In genomic region chr6:27146706-27147507, GRCh38 we compare ENCODE assay signal across 1 cellular context.
A peak's percentile ranks its signal among the peaks of the same experiment; 100 is the strongest.
TF ChIP-seq lines count a peak whose summit lies in the region.

No MANE protein-coding gene starts in this region.

TF ChIP-seq in GM12878, 131 proteins besides CTCF, POLR2A, EP300 and RAD21 (continued from another document and continues in another):
- no peak for TF ChIP-seq STAT1 (conservative IDR thresholded peaks at IDR 0.05)
- peak; percentile 63 for TF ChIP-seq PBX3 (IDR thresholded peaks at IDR 0.05; ENCODE audit: insufficient replicate concordance, low read depth, low read length)
- TF ChIP-seq SREBF1 (IDR thresholded peaks at IDR 0.05; ENCODE audit: low read length) = no peak
- peak; percentile 98 for TF ChIP-seq NFXL1 (IDR thresholded peaks at IDR 0.05; ENCODE audit: borderline replicate concordance)
- peak; percentile 50; the same call in 1 of the 2 replicates for TF ChIP-seq SPI1 (IDR thresholded peaks at IDR 0.05; ENCODE audit: borderline replicate concordance, insufficient read depth, low read depth, low read length)
- TF ChIP-seq E2F4 (IDR thresholded peaks at IDR 0.05; ENCODE audit: low read depth, low read length) = peak; percentile 92
- no peak for TF ChIP-seq KDM1A (IDR thresholded peaks at IDR 0.05; ENCODE audit: borderline replicate concordance)
- TF ChIP-seq HDGF (IDR thresholded peaks at IDR 0.05) = peak; percentile 77; the same call in 1 of the 2 replicates
- TF ChIP-seq USF1 (IDR thresholded peaks at IDR 0.05; ENCODE audit: borderline replicate concordance, extremely low read length, insufficient read depth, low read depth, low read length) = no peak
- TF ChIP-seq PRDM15 (CRISPR knock-in tag; IDR thresholded peaks at IDR 0.05) = no peak; the same call in 1 of the 2 replicates
- TF ChIP-seq CUX1 (IDR thresholded peaks at IDR 0.05; ENCODE audit: insufficient replicate concordance, low read depth, low read length) = no peak
- peak; percentile 74 for TF ChIP-seq TAF1 (IDR thresholded peaks at IDR 0.05; ENCODE audit: borderline replicate concordance, low read depth, low read length)
- TF ChIP-seq E4F1 (IDR thresholded peaks at IDR 0.05; ENCODE audit: borderline replicate concordance, partially characterized antibody) = no peak
- peak; percentile 40; the same call in 1 of the 2 replicates for TF ChIP-seq RUNX3 (IDR thresholded peaks at IDR 0.05; ENCODE audit: low read length)
- TF ChIP-seq SRF (IDR thresholded peaks at IDR 0.05; ENCODE audit: low read depth in 2 of 2, low read length in 2 of 2) = peak; percentile 78 to 89
- TF ChIP-seq MYC (IDR thresholded peaks at IDR 0.05; ENCODE audit: insufficient read depth, insufficient read length, insufficient replicate concordance, low read length, severe bottlenecking) = no peak
- peak; percentile 98 for TF ChIP-seq PML (IDR thresholded peaks at IDR 0.05; ENCODE audit: low read length)
- peak; percentile 21; the same call in 1 of the 2 replicates for TF ChIP-seq ZNF207 (IDR thresholded peaks at IDR 0.05; ENCODE audit: borderline replicate concordance)
- TF ChIP-seq EZH2 (IDR thresholded peaks at IDR 0.05; ENCODE audit: borderline replicate concordance, control insufficient read depth, low read depth, low read length) = no peak
- TF ChIP-seq ZSCAN29 (IDR thresholded peaks at IDR 0.05) = no peak
- TF ChIP-seq CHD4 (IDR thresholded peaks at IDR 0.05) = no peak
- peak; percentile 96 for TF ChIP-seq POLR2AphosphoS5 (IDR thresholded peaks at IDR 0.05; ENCODE audit: low read length)
- no peak for TF ChIP-seq MEF2A (IDR thresholded peaks at IDR 0.05; ENCODE audit: insufficient read depth, low read depth, low read length)
- no peak for TF ChIP-seq ETV6 (conservative IDR thresholded peaks at IDR 0.05 in 1 of 2, IDR thresholded peaks at IDR 0.05 in 1 of 2; ENCODE audit: borderline replicate concordance in 1 of 2, low read depth in 1 of 2)
- TF ChIP-seq MTA3 (IDR thresholded peaks at IDR 0.05; ENCODE audit: borderline replicate concordance, low read length) = no peak; the same call in 1 of the 2 replicates
- peak; percentile 72; the same call in 1 of the 2 replicates for TF ChIP-seq ZBTB40 (IDR thresholded peaks at IDR 0.05; ENCODE audit: borderline replicate concordance)
- TF ChIP-seq NR2C1 (IDR thresholded peaks at IDR 0.05) = no peak
- TF ChIP-seq IRF3 (IDR thresholded peaks at IDR 0.05) = peak; percentile 96
- TF ChIP-seq IKZF2 (IDR thresholded peaks at IDR 0.05) = peak in 1 of 2 experiments; percentile 23; a peak in 2 of 4 replicates
- TF ChIP-seq EED (IDR thresholded peaks at IDR 0.05; ENCODE audit: low read depth) = no peak; the same call in 1 of the 2 replicates
- peak; percentile 56; the same call in 1 of the 2 replicates for TF ChIP-seq NFIC (IDR thresholded peaks at IDR 0.05; ENCODE audit: low read depth, low read length)
- TF ChIP-seq TCF7 (IDR thresholded peaks at IDR 0.05; ENCODE audit: borderline replicate concordance) = no peak
- TF ChIP-seq CBX3 (IDR thresholded peaks at IDR 0.05; ENCODE audit: borderline replicate concordance, low read depth) = no peak
- TF ChIP-seq SIN3A (IDR thresholded peaks at IDR 0.05; ENCODE audit: low read depth, low read length) = no peak; the same call in 1 of the 2 replicates
- peak; percentile 48; the same call in 1 of the 2 replicates for TF ChIP-seq MYB (IDR thresholded peaks at IDR 0.05; ENCODE audit: borderline replicate concordance, low read depth, low read length)
- TF ChIP-seq NBN (IDR thresholded peaks at IDR 0.05) = peak; percentile 99
- peak; percentile 79 for TF ChIP-seq LARP7 (IDR thresholded peaks at IDR 0.05)
